ENCODE assay signal across 18 cellular contexts in the genomic region with DNA sequence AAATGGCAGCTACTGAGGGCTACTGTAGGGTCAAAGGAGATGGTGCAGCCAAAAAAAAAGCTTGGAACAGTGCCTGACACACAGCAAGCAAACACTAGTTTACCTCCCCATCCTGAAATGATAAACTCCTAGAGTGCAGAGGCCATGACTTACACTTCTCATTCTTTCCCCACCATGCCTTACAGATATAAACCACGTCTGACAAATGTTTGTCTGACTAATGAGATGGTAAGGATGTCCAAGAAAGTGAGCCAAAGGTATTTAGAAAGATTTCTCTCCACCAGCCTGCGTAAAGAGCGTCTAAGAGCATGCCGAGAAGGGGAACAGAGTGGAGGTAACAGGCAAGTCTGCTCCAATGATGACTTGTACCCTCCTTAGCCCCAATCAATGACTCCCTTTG.
DNase-seq lines count a peak whose midpoint lies in the region; ATAC-seq, FAIRE-seq and TF ChIP-seq lines count a peak whose summit lies in the region.
"Had no signal": no experiment of that assay in that cellular context is flagged by ENCODE, and none has a peak within 500 bp of the region (broad histone marks: within the 10 kb centered on the region; RNA-seq: fewer than 3 reads in every experiment).

No MANE protein-coding gene starts in this region.

- H3K23ac ChIP-seq in H1 (ENCODE audit: insufficient read length) (no peak overlapping the region), mesenchymal stem cell (ENCODE audit: low read length in 2 of 2) (no peak overlapping the region)

- H2BK12ac ChIP-seq in H1 (ENCODE audit: low read depth, low read length) = peak overlapping the region; percentile 91; the same call in 1 of the 2 replicates
- peak overlapping the region in 1 of 2 experiments; percentile 83 for H2BK12ac ChIP-seq in mesenchymal stem cell (ENCODE audit: low read length in 2 of 2)

- FAIRE-seq in GM12892 (lab: Jason Lieb, UNC) (peak; percentile 9), H1 (lab: Jason Lieb, UNC) (no peak)
- FAIRE-seq: GM18507 had no signal

- H4K20me1 ChIP-seq in H1 (replicated peaks in 1 of 2; ENCODE audit: control insufficient read depth in 1 of 2, insufficient read depth in 2 of 2, low read length in 2 of 2) = peaks cover 7 to 12% of the 10 kb centered on the region in 2 experiments

- H2AFZ ChIP-seq in H1 (ENCODE audit: low read length) (no peak overlapping the region), mesenchymal stem cell (ENCODE audit: low read depth, low read length) (no peak overlapping the region)

- no peak for DNase-seq in heart left ventricle
- DNase-seq in Right ventricle myocardium inferior (ENCODE audit: missing footprints) = no peak
- no peak for DNase-seq in GM12892 (ENCODE audit: insufficient read length)
- DNase-seq in H1 (ENCODE audit: low read depth in 1 of 2, low spot score in 2 of 2) = no peak
- peak; percentile 79 for DNase-seq in mesenchymal stem cell
- no peak for DNase-seq in UCSD-AML1 (lab: John Stamatoyannopoulos, UW; ENCODE audit: unreplicated experiment)
- no peak for DNase-seq in activated CD4-positive, alpha-beta memory T cell treated with anti-CD3 and anti-CD28 coated beads, Interleukin-2, amount 10 ng/mL, durations not matched to agents 7 days and 5 days
- DNase-seq: 8988T; ACHN; C1 segment of cervical spinal cord; Calu3; CD4-positive, alpha-beta T cell; DMS 273 treated with DMSO at 0.1 percent for 48 hours; HCEC 1CT; HFFc6 had no signal

- H3K4me2 ChIP-seq in H1 (ENCODE audit: insufficient read depth in 1 of 2, low read depth in 2 of 2, low read length in 2 of 2) (no peak overlapping the region), mesenchymal stem cell (ENCODE audit: low read length, poor library complexity, severe bottlenecking) (no peak overlapping the region)

- TF ChIP-seq POLR2A in heart left ventricle (IDR thresholded peaks at IDR 0.05) (no peak), GM12892 (IDR thresholded peaks at IDR 0.05; ENCODE audit: low read depth, low read length) (no peak), H1 (IDR thresholded peaks at IDR 0.05; ENCODE audit: control extremely low read depth in 1 of 2, low read depth in 2 of 2, low read length in 2 of 2) (no peak)

- no peak overlapping the region for H4K8ac ChIP-seq in H1 (ENCODE audit: extremely low read depth, insufficient read depth, low read length)
- H4K8ac ChIP-seq in mesenchymal stem cell (ENCODE audit: low read length) = no peak overlapping the region

- H4K91ac ChIP-seq in H1 (replicated peaks; ENCODE audit: insufficient read length, low read length) = peak overlapping the region; percentile 77
- no peak overlapping the region for H4K91ac ChIP-seq in mesenchymal stem cell (ENCODE audit: low read length)

- peak overlapping the region; percentile 9 for H2BK120ac ChIP-seq in H1 (replicated peaks; ENCODE audit: low read depth, low read length)
- no peak overlapping the region for H2BK120ac ChIP-seq in mesenchymal stem cell (ENCODE audit: low read depth, low read length)

- no peak overlapping the region for H3K14ac ChIP-seq in H1 (ENCODE audit: insufficient read length)
- no peak overlapping the region for H3K14ac ChIP-seq in mesenchymal stem cell (ENCODE audit: low read length in 2 of 2)

- no peak overlapping the region for H3K56ac ChIP-seq in H1 (replicated peaks; ENCODE audit: insufficient read length, low read depth, low read length)

- TF ChIP-seq CTCF in heart left ventricle (IDR thresholded peaks at IDR 0.05) = no peak
- TF ChIP-seq CTCF in H1 (IDR thresholded peaks at IDR 0.05; ENCODE audit: control extremely low read depth in 1 of 3, insufficient read depth in 1 of 3, low read depth in 1 of 3, low read length in 3 of 3) = no peak

- H3K36me3 Mint-ChIP-seq in activated CD4-positive, alpha-beta memory T cell treated with anti-CD3 and anti-CD28 coated beads, Interleukin-2, amount 10 ng/mL, durations not matched to agents 7 days and 5 days (ENCODE audit: low read depth) = no peaks in the 10 kb centered on the region

- H3K9me3 Mint-ChIP-seq in activated CD4-positive, alpha-beta memory T cell treated with anti-CD3 and anti-CD28 coated beads, Interleukin-2, amount 10 ng/mL, durations not matched to agents 7 days and 5 days = peaks cover 20% of the 10 kb centered on the region
- H3K9me3 Mint-ChIP-seq: CD4-positive, alpha-beta T cell had no signal

- H4K5ac ChIP-seq in H1 (ENCODE audit: insufficient read length, low read depth, low read length) = no peak overlapping the region

- peaks cover 28 to 38% of the 10 kb centered on the region in 2 experiments for H3K79me2 ChIP-seq in H1 (ENCODE audit: control insufficient read depth in 1 of 2, insufficient read depth in 2 of 2, low read length in 2 of 2)

- peaks cover 0 to 2% (median 0%) of the 10 kb centered on the region in 12 donors for H3K9me3 ChIP-seq in heart left ventricle
- no peaks in the 10 kb centered on the region; a peak in 1 of 4 replicates for H3K9me3 ChIP-seq in H1 (ENCODE audit: insufficient read depth in 2 of 2, low read depth in 1 of 2, low read length in 1 of 2)
- no peaks in the 10 kb centered on the region for H3K9me3 ChIP-seq in mesenchymal stem cell (ENCODE audit: control insufficient read depth, low read length)

- peak overlapping the region; percentile 91; the same call in 1 of the 2 replicates for H2BK20ac ChIP-seq in H1 (ENCODE audit: low read length)

- H3K27ac Mint-ChIP-seq in activated CD4-positive, alpha-beta memory T cell treated with anti-CD3 and anti-CD28 coated beads, Interleukin-2, amount 10 ng/mL, durations not matched to agents 7 days and 5 days = no peak overlapping the region
- H3K27ac Mint-ChIP-seq: B cell; CD4-positive, alpha-beta T cell; HFFc6 had no signal

- H2BK15ac ChIP-seq in H1 (ENCODE audit: low read length) (0 out of 2 replicates have a peak overlapping the region, but pooled peaks have one; percentile 88), mesenchymal stem cell (ENCODE audit: low read depth, poor library complexity, severe bottlenecking) (no peak overlapping the region)

- H3K23me2 ChIP-seq in H1 (ENCODE audit: low read depth, low read length) = no peaks in the 10 kb centered on the region

- no peak overlapping the region for H3K9ac ChIP-seq in H1 (replicated peaks in 1 of 4; ENCODE audit: extremely low read depth in 1 of 4, low read depth in 3 of 4, low read length in 3 of 4)
- H3K9ac ChIP-seq in mesenchymal stem cell (ENCODE audit: low read length) = no peak overlapping the region

- no peaks in the 10 kb centered on the region for H3K27me3 Mint-ChIP-seq in activated CD4-positive, alpha-beta memory T cell treated with anti-CD3 and anti-CD28 coated beads, Interleukin-2, amount 10 ng/mL, durations not matched to agents 7 days and 5 days
- H3K27me3 Mint-ChIP-seq: B cell; CD4-positive, alpha-beta T cell had no signal

- POLR2A ChIA-PET in H1 (lab: Charles Lee; ENCODE audit: partially characterized antibody) = interaction anchor here (1.1 kb wide), 1 partner anchor 77 kb away, joined by 3 read pairs; no protein-coding TSS in a partner anchor
- POLR2A ChIA-PET in activated CD4-positive, alpha-beta memory T cell treated with anti-CD3 and anti-CD28 coated beads, Interleukin-2, amount 10 ng/mL, durations not matched to agents 7 days and 5 days (lab: Charles Lee) = no interaction called here

- peak overlapping the region in 8 of 12 donors; percentile 12 to 80 (median 34) for H3K27ac ChIP-seq in heart left ventricle
- no peak overlapping the region for H3K27ac ChIP-seq in H1 (ENCODE audit: low read depth, low read length)
- no peak overlapping the region for H3K27ac ChIP-seq in mesenchymal stem cell (ENCODE audit: low read length, poor library complexity, severe bottlenecking)

- H3K79me1 ChIP-seq in H1 (ENCODE audit: low read depth, low read length) (peaks cover 13% of the 10 kb centered on the region), mesenchymal stem cell (replicated peaks; ENCODE audit: low read length, poor library complexity, severe bottlenecking) (peaks cover 4% of the 10 kb centered on the region)

- CTCF ChIA-PET in H1 (lab: Charles Lee; ENCODE audit: partially characterized antibody) = interaction anchor here (0.5 to 2.2 kb wide), 4 partner anchors 11 to 50 kb away, joined by 3 to 6 read pairs (median 4); no protein-coding TSS in a partner anchor
- CTCF ChIA-PET in activated CD4-positive, alpha-beta memory T cell treated with anti-CD3 and anti-CD28 coated beads, Interleukin-2, amount 10 ng/mL, durations not matched to agents 7 days and 5 days (lab: Charles Lee) = no interaction called here

- H3K4me3 ChIP-seq in heart left ventricle (no peak overlapping the region), H1 (ENCODE audit: extremely low read depth in 1 of 4, insufficient read depth in 2 of 4, low read depth in 3 of 4, low read length in 4 of 4) (no peak overlapping the region), mesenchymal stem cell (ENCODE audit: insufficient read depth in 1 of 2, low read depth in 1 of 2, low read length in 2 of 2) (no peak overlapping the region)

- no peaks in the 10 kb centered on the region for H3K27me3 ChIP-seq in heart left ventricle
- H3K27me3 ChIP-seq in H1 (replicated peaks in 1 of 4; ENCODE audit: control insufficient read depth in 3 of 4, extremely low read depth in 1 of 4, insufficient read depth in 3 of 4, low read length in 3 of 4) = no peaks in the 10 kb centered on the region; a peak in 1 of 7 replicates
- H3K27me3 ChIP-seq in mesenchymal stem cell (ENCODE audit: control insufficient read depth in 1 of 2, insufficient read depth in 1 of 2, low read length in 2 of 2) = no peaks in the 10 kb centered on the region

- H3K4me1 ChIP-seq in heart left ventricle = peaks cover 0 to 48% (median 13%) of the 10 kb centered on the region in 12 donors
- peaks cover 3 to 23% (median 16%) of the 10 kb centered on the region in 4 experiments; a peak in 5 of 7 replicates for H3K4me1 ChIP-seq in H1 (replicated peaks in 1 of 4; ENCODE audit: control insufficient read depth in 3 of 4, insufficient read depth in 4 of 4, low read length in 3 of 4)
- no peaks in the 10 kb centered on the region for H3K4me1 ChIP-seq in mesenchymal stem cell (ENCODE audit: control insufficient read depth, insufficient read depth, low read depth, low read length)

- intact Hi-C loops in heart left ventricle (cut with DNase I) = no loop called here
- intact Hi-C loops in Right ventricle myocardium inferior (cut with DNase I) = loop anchor here (5.0 kb wide), 1 partner anchor 46 kb away; no protein-coding TSS in a partner anchor

- H2BK5ac ChIP-seq in H1 (ENCODE audit: low read depth, low read length) (no peak overlapping the region; the same call in 1 of the 2 replicates), mesenchymal stem cell (ENCODE audit: low read depth, low read length, poor library complexity, severe bottlenecking) (no peak overlapping the region)

- H3K4ac ChIP-seq in H1 (replicated peaks; ENCODE audit: insufficient read length, low read depth, low read length) (no peak overlapping the region), mesenchymal stem cell (ENCODE audit: low read depth in 1 of 2, low read length in 2 of 2) (no peak overlapping the region)

- H3K36me3 ChIP-seq in heart left ventricle (no peaks in the 10 kb centered on the region), H1 (ENCODE audit: control insufficient read depth in 2 of 4, insufficient read depth in 4 of 4, low read length in 3 of 4) (peaks cover 0 to 3% (median 0%) of the 10 kb centered on the region in 4 experiments; a peak in 1 of 8 replicates), mesenchymal stem cell (ENCODE audit: control insufficient read depth in 1 of 2, insufficient read depth in 2 of 2, low read depth in 1 of 2, low read length in 2 of 2) (peaks cover 0 to 4% of the 10 kb centered on the region in 2 experiments)

- TF ChIP-seq EP300 in H1 (IDR thresholded peaks at IDR 0.05; ENCODE audit: borderline replicate concordance in 1 of 2, low read depth in 2 of 2, low read length in 2 of 2) = no peak

- H2AK5ac ChIP-seq in H1 (ENCODE audit: low read depth, low read length) (0 out of 2 replicates have a peak overlapping the region, but pooled peaks have one; percentile 2), mesenchymal stem cell (ENCODE audit: low read length, severe bottlenecking) (no peak overlapping the region)

- H3K4me1 Mint-ChIP-seq in activated CD4-positive, alpha-beta memory T cell treated with anti-CD3 and anti-CD28 coated beads, Interleukin-2, amount 10 ng/mL, durations not matched to agents 7 days and 5 days = no peaks in the 10 kb centered on the region

- H3K4me3 Mint-ChIP-seq in activated CD4-positive, alpha-beta memory T cell treated with anti-CD3 and anti-CD28 coated beads, Interleukin-2, amount 10 ng/mL, durations not matched to agents 7 days and 5 days = no peak overlapping the region
- H3K4me3 Mint-ChIP-seq: B cell; CD4-positive, alpha-beta T cell; HFFc6 had no signal

- TF ChIP-seq RAD21 in H1 (IDR thresholded peaks at IDR 0.05 in 1 of 2, conservative IDR thresholded peaks at IDR 0.05 in 1 of 2; ENCODE audit: low read depth in 2 of 2, low read length in 2 of 2) = no peak

- no peak for ATAC-seq in heart left ventricle
- ATAC-seq in Right ventricle myocardium inferior = no peak
- ATAC-seq in HG03097 (IDR thresholded peaks at IDR 0.05; ENCODE audit: low FRiP score, unreplicated experiment) = no peak

- H3K18ac ChIP-seq in H1 (ENCODE audit: extremely low read depth, low read length) (peak overlapping the region; percentile 34; the same call in 1 of the 2 replicates), mesenchymal stem cell (ENCODE audit: low read depth in 1 of 2, low read length in 2 of 2) (peak overlapping the region in 1 of 2 experiments; percentile 79)

- WGBS in heart left ventricle, 4 donors = 70 to 77% (median 75%) methylated on average over 4 of the region's 4 CpGs
- 86% methylated on average over 4 of the region's 4 CpGs; no CpG with 5 or more reads in 1 of the 2 experiments for WGBS in H1 (ENCODE audit: extremely low coverage in 1 of 2, insufficient coverage in 1 of 2, insufficient read length in 1 of 2, insufficient replicate concordance in 2 of 2, low coverage in 1 of 2, low lambda C conversion rate in 2 of 2, missing lambda C conversion rate in 1 of 2), 2 experiments
- 30% methylated on average over 4 of the region's 4 CpGs for WGBS in mesenchymal stem cell

Comparison
In these comparisons a context has a peak if more than half of its experiments do, and no peak if none do; other contexts are left out.
1. H3K27ac ChIP-seq: peak in heart left ventricle (8 of 12); none in H1 (single experiment) and mesenchymal stem cell (single experiment).